ENCODE assay signal across 2 cellular contexts in the genomic region with DNA sequence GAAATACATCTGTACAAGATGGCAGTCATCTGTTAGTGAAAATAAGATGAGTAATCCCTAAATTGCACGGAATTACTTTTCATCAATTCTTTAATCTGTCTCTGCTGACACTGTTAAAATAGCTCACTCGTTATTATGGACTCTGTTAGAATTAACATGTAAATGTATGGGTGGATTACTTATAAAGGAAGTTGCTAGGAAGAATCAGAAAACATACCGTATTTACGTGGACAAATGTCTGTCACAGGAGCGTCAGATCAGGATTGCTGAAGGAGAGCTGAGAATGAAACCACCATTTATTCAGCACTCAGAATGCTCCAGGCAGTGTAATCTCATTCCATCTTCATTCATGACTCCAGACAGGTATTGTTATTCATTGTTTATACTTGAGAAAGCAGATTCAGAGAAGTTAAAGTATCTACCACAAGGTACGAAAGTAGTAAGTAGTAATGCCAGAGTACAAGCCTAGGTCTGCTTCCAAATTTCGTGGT.
TF ChIP-seq lines count a peak whose summit lies in the region.

No MANE protein-coding gene starts in this region.

TF ChIP-seq in H1, 55 proteins besides CTCF, POLR2A, EP300 and RAD21 (continued from another document):
- no peak for TF ChIP-seq YY1 (IDR thresholded peaks at IDR 0.05; ENCODE audit: low read depth, low read length)
- TF ChIP-seq SUZ12 (IDR thresholded peaks at IDR 0.05; ENCODE audit: low read length) = no peak
- TF ChIP-seq TAF7 (optimal IDR thresholded peaks at IDR 0.05; ENCODE audit: borderline replicate concordance, low read depth, low read length) = no peak
- no peak for TF ChIP-seq RXRA (IDR thresholded peaks at IDR 0.05; ENCODE audit: insufficient read depth, low read depth, low read length)
- TF ChIP-seq HDAC2 (IDR thresholded peaks at IDR 0.05; ENCODE audit: borderline replicate concordance in 1 of 2, low read depth in 2 of 2, low read length in 2 of 2) = no peak
- no peak for TF ChIP-seq CREB1 (IDR thresholded peaks at IDR 0.05)

TF ChIP-seq in neural cell, 6 proteins besides CTCF, POLR2A, EP300 and RAD21 (continued from another document):
- TF ChIP-seq, protein P1, sequence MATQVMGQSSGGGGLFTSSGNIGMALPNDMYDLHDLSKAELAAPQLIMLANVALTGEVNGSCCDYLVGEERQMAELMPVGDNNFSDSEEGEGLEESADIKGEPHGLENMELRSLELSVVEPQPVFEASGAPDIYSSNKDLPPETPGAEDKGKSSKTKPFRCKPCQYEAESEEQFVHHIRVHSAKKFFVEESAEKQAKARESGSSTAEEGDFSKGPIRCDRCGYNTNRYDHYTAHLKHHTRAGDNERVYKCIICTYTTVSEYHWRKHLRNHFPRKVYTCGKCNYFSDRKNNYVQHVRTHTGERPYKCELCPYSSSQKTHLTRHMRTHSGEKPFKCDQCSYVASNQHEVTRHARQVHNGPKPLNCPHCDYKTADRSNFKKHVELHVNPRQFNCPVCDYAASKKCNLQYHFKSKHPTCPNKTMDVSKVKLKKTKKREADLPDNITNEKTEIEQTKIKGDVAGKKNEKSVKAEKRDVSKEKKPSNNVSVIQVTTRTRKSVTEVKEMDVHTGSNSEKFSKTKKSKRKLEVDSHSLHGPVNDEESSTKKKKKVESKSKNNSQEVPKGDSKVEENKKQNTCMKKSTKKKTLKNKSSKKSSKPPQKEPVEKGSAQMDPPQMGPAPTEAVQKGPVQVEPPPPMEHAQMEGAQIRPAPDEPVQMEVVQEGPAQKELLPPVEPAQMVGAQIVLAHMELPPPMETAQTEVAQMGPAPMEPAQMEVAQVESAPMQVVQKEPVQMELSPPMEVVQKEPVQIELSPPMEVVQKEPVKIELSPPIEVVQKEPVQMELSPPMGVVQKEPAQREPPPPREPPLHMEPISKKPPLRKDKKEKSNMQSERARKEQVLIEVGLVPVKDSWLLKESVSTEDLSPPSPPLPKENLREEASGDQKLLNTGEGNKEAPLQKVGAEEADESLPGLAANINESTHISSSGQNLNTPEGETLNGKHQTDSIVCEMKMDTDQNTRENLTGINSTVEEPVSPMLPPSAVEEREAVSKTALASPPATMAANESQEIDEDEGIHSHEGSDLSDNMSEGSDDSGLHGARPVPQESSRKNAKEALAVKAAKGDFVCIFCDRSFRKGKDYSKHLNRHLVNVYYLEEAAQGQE (IDR thresholded peaks at IDR 0.05; ENCODE audit: borderline replicate concordance) = no peak
- TF ChIP-seq MXI1 (conservative IDR thresholded peaks at IDR 0.05; ENCODE audit: poor library complexity, severe bottlenecking) (no peak), TAF1 (IDR thresholded peaks at IDR 0.05; ENCODE audit: low read depth) (no peak)
